ENCODE assay signal across 27 cellular contexts in genomic region chr2:47769318-47769717, GRCh38.
"Had no signal": no experiment of that assay in that cellular context is flagged by ENCODE, and none has a peak within 500 bp of the region (broad histone marks: within the 10 kb centered on the region; RNA-seq: fewer than 3 reads in every experiment).

No MANE protein-coding gene starts in this region.

- H3K4me3 ChIP-seq: heart right ventricle, hepatocyte, left ventricle myocardium inferior, lung, mucosa of descending colon, ovary, prostate gland, sigmoid colon, stomach, testis, thyroid gland, transverse colon, upper lobe of right lung had no signal

- H3K4me2 ChIP-seq: hepatocyte had no signal

- H3K79me2 ChIP-seq: hepatocyte had no signal

- H3K9me3 Mint-ChIP-seq: natural killer cell treated with Interleukin-12 subunit alpha and Interleukin-12 subunit beta and Interleukin-15 and Interleukin-18, amount 100 ng/mL, for 72 hours had no signal

- H3K27me3 ChIP-seq: hepatocyte, ovary, sigmoid colon, testis, thyroid gland, transverse colon, upper lobe of right lung had no signal

- H3K4me3 Mint-ChIP-seq: naive thymus-derived CD4-positive, alpha-beta T cell; natural killer cell treated with Interleukin-12 subunit alpha and Interleukin-12 subunit beta and Interleukin-15 and Interleukin-18, amount 100 ng/mL, for 72 hours; stimulated activated naive B cell treated with anti-CD40 and anti-IgM and Interleukin-4, amounts not matched to agents 10 μg/mL and 1 μg/mL and 100 μg/mL, for 72 hours had no signal

- H2AFZ ChIP-seq: hepatocyte had no signal

- H3K27ac Mint-ChIP-seq: natural killer cell treated with Interleukin-12 subunit alpha and Interleukin-12 subunit beta and Interleukin-15 and Interleukin-18, amount 100 ng/mL, for 72 hours; stimulated activated naive B cell treated with anti-CD40 and anti-IgM and Interleukin-4, amounts not matched to agents 10 μg/mL and 1 μg/mL and 100 μg/mL, for 72 hours had no signal

- H3K4me1 ChIP-seq: prostate gland, sigmoid colon, thyroid gland had no signal

- DNase-seq: heart right ventricle; islet precursor cell; left ventricle myocardium inferior; midbrain; mucosa of descending colon; naive thymus-derived CD4-positive, alpha-beta T cell; ovary; retina; right cardiac atrium; sigmoid colon; small intestine; stimulated activated CD4-positive, alpha-beta T cell treated with anti-CD3 and anti-CD28 coated beads, Interleukin-1b, Interleukin-23, amount 100 ng/mL, for 48 hours; stimulated activated CD4-positive, alpha-beta T cell treated with anti-CD3 and anti-CD28 coated beads, Interleukin-2, amount 100 ng/mL, for 48 hours; stimulated activated CD4-positive, alpha-beta T cell treated with anti-CD3 and anti-CD28 coated beads, Interleukin-4, amount 100 ng/mL, for 4 hours; stimulated activated CD8-positive, alpha-beta memory T cell treated with anti-CD3 and anti-CD28 coated beads, Interleukin-4, amount 100 ng/mL, for 48 hours; stimulated activated naive B cell treated with anti-CD40 and anti-IgM and Interleukin-4, amounts not matched to agents 10 μg/mL and 1 μg/mL and 100 μg/mL, for 72 hours; stimulated activated naive CD8-positive, alpha-beta T cell treated with anti-CD3 and anti-CD28 coated beads, Interleukin-15, Interleukin-2, amounts not matched to agents 100 U/mL and 50 U/mL, for 24 hours; stomach; testis; thyroid gland; transverse colon; upper lobe of right lung had no signal

- FAIRE-seq: small intestine, urothelium cell line had no signal

- ATAC-seq: heart right ventricle; mucosa of descending colon; naive thymus-derived CD4-positive, alpha-beta T cell; right cardiac atrium; stimulated activated naive B cell treated with anti-CD40 and anti-IgM and Interleukin-4, amounts not matched to agents 10 μg/mL and 1 μg/mL and 100 μg/mL, for 72 hours; stimulated activated naive CD8-positive, alpha-beta T cell treated with anti-CD3 and anti-CD28 coated beads, Interleukin-15, Interleukin-2, amounts not matched to agents 100 U/mL and 50 U/mL, for 24 hours; upper lobe of right lung had no signal

- H3K9me3 ChIP-seq: mucosa of descending colon, ovary, prostate gland, sigmoid colon, stomach, testis, thyroid gland, transverse colon, upper lobe of right lung had no signal

- H3K36me3 Mint-ChIP-seq: natural killer cell treated with Interleukin-12 subunit alpha and Interleukin-12 subunit beta and Interleukin-15 and Interleukin-18, amount 100 ng/mL, for 72 hours; stimulated activated naive B cell treated with anti-CD40 and anti-IgM and Interleukin-4, amounts not matched to agents 10 μg/mL and 1 μg/mL and 100 μg/mL, for 72 hours had no signal

- H3K27me3 Mint-ChIP-seq: stimulated activated naive B cell treated with anti-CD40 and anti-IgM and Interleukin-4, amounts not matched to agents 10 μg/mL and 1 μg/mL and 100 μg/mL, for 72 hours had no signal

- H3K27ac ChIP-seq: heart right ventricle, hepatocyte, left ventricle myocardium inferior, ovary, prostate gland, sigmoid colon, stomach, testis, thyroid gland, transverse colon, upper lobe of right lung had no signal

- H3K36me3 ChIP-seq: heart right ventricle, left ventricle myocardium inferior, ovary, prostate gland, sigmoid colon, stomach, thyroid gland, transverse colon, upper lobe of right lung had no signal
